ENCODE assay signal across 11 cellular contexts in genomic region chr4:80507507-80507906, GRCh38.
DNase-seq lines count a peak whose midpoint lies in the region; ATAC-seq, FAIRE-seq and TF ChIP-seq lines count a peak whose summit lies in the region.
"Had no signal": no experiment of that assay in that cellular context is flagged by ENCODE, and none has a peak within 500 bp of the region (broad histone marks: within the 10 kb centered on the region; RNA-seq: fewer than 3 reads in every experiment).

No MANE protein-coding gene starts in this region.

- no peaks in the 10 kb centered on the region for H3K79me2 ChIP-seq in Karpas-422 (ENCODE audit: low read length)

- 17 to 29% (median 19%) methylated on average over 1 of the region's 1 CpG for WGBS in spleen, 5 donors
- 59 to 71% (median 68%) methylated on average over 1 of the region's 1 CpG for WGBS in ovary, 3 donors

- no peak for TF ChIP-seq EP300 in ovary (IDR thresholded peaks at IDR 0.05)

- H3K9ac ChIP-seq in Karpas-422 (ENCODE audit: low read length): no peak overlapping the region

- intact Hi-C loops in spleen (cut with DNase I; ENCODE audit: low total_unique reads): no loop called here
- intact Hi-C loops in ovary (cut with DNase I): no loop called here

- ATAC-seq in GM19372 (IDR thresholded peaks at IDR 0.05; ENCODE audit: low read depth, unreplicated experiment): peak; percentile 57
- peak; percentile 91 for ATAC-seq in HG02840 (IDR thresholded peaks at IDR 0.05; ENCODE audit: low FRiP score, unreplicated experiment)
- ATAC-seq: left cardiac atrium had no signal

- no peaks in the 10 kb centered on the region for H3K36me3 ChIP-seq in Karpas-422 (ENCODE audit: insufficient read depth, low read length)
- no peaks in the 10 kb centered on the region for H3K36me3 ChIP-seq in spleen
- no peaks in the 10 kb centered on the region for H3K36me3 ChIP-seq in ovary

- H3K4me2 ChIP-seq in Karpas-422 (ENCODE audit: low read depth, low read length, poor library complexity, severe bottlenecking): peak overlapping the region; percentile 19

- DNase-seq in COR-L47 (lab: John Stamatoyannopoulos, UW): peak; percentile 39
- DNase-seq in Karpas-422: no peak
- no peak for DNase-seq in spleen
- DNase-seq in frontal cortex (ENCODE audit: low spot score in 2 of 2): no peak
- no peak for DNase-seq in ovary
- DNase-seq in activated T-cell treated with anti-CD3 and anti-CD28 coated beads for 4 hours: no peak
- DNase-seq: caudate nucleus, left cardiac atrium had no signal

- H3K9me2 ChIP-seq in Karpas-422 (replicated peaks; ENCODE audit: insufficient read depth, low read length): no peaks in the 10 kb centered on the region

- H3K9me3 ChIP-seq in Karpas-422 (ENCODE audit: low read length) (no peaks in the 10 kb centered on the region), spleen (no peaks in the 10 kb centered on the region), ovary (no peaks in the 10 kb centered on the region)

- no peak overlapping the region for H2AFZ ChIP-seq in Karpas-422 (ENCODE audit: low read length)

- no peaks in the 10 kb centered on the region for H3K27me3 ChIP-seq in Karpas-422 (ENCODE audit: low read length)
- no peaks in the 10 kb centered on the region for H3K27me3 ChIP-seq in spleen (replicated peaks in 1 of 7)
- H3K27me3 ChIP-seq in ovary: no peaks in the 10 kb centered on the region

- H3K27ac ChIP-seq in Karpas-422 (ENCODE audit: low read length) (no peak overlapping the region), spleen (no peak overlapping the region), ovary (no peak overlapping the region)

- no peaks in the 10 kb centered on the region for H4K20me1 ChIP-seq in Karpas-422 (ENCODE audit: insufficient read depth, low read depth, low read length)

- no peak overlapping the region for H3K4me3 ChIP-seq in Karpas-422 (ENCODE audit: low read length)
- no peak overlapping the region for H3K4me3 ChIP-seq in spleen
- H3K4me3 ChIP-seq in ovary: no peak overlapping the region

- no peak for TF ChIP-seq CTCF in spleen (IDR thresholded peaks at IDR 0.05 in 8 of 11, conservative IDR thresholded peaks at IDR 0.05 in 3 of 11)
- TF ChIP-seq CTCF in ovary (IDR thresholded peaks at IDR 0.05): no peak

- no peak for FAIRE-seq in frontal cortex (lab: Jason Lieb, UNC)
- FAIRE-seq: RCC 7860 had no signal

- TF ChIP-seq POLR2A in spleen (IDR thresholded peaks at IDR 0.05): no peak
- TF ChIP-seq POLR2A in ovary (IDR thresholded peaks at IDR 0.05): no peak

- H3K4me1 ChIP-seq in Karpas-422 (ENCODE audit: low read length) (peaks cover 21% of the 10 kb centered on the region), spleen (peaks cover 0 to 18% (median 5%) of the 10 kb centered on the region in 6 donors), ovary (ENCODE audit: insufficient read depth) (no peaks in the 10 kb centered on the region)
